ENCODE assay signal across 27 cellular contexts in the genomic region with DNA sequence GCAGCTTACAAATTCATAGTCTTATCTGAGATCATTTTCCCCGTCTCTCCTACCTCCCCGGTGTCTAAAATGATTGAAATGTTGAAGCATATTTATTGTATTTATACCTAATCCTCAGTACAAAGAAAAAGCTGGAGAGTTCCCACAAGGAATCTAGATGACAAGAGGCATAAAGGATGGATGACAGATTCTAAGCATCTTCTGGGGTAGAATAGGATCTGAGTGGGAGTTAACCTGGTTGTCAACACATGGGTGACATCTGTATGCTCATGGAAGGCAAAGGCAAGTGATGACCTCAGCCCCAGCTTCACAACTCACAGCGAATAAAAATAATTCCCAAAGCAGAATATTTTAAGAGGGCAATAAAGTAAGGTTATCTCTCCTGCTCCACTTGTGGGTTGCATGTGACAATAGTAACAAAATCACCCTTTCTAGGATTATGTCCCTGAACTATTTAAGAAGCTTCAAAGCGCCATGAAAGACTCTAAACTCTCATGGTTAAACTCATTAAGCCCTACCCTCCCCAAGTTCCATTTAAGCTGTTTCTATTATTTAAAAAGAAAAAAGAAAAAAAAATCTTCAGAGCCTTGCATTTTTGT. TPM values are rescaled to one million over a fixed set of nuclear protein-coding genes. Genes with fewer than 3 reads are reported as not detected.
"Had no signal": no experiment of that assay in that cellular context is flagged by ENCODE, and none has a peak within 500 bp of the region (broad histone marks: within the 10 kb centered on the region; RNA-seq: fewer than 3 reads in every experiment).

No MANE protein-coding gene starts in this region.

- H3K27me3 ChIP-seq: colonic mucosa, esophagus squamous epithelium, gastrocnemius medialis, heart right ventricle, left lung had no signal

- H3K9me3 Mint-ChIP-seq: dendritic cell treated with granulocyte-macrophage colony-stimulating factor and Interleukin-4, amounts not matched to agents 40 ng/mL and 50 ng/mL, for 4 days; effector memory CD8-positive, alpha-beta T cell; mesothelial cell of epicardium had no signal

- DNase-seq: colonic mucosa; cortex of kidney; effector CD8-positive, alpha-beta T cell; effector memory CD8-positive, alpha-beta T cell; endodermal cell; erythroblast; esophagus squamous epithelium; foreskin fibroblast; foreskin melanocyte; gastrocnemius medialis; heart right ventricle; hippocampal formation; left cardiac atrium; left lung; left ventricle myocardium superior; lower lobe of right lung; mesenchymal stem cell; mucosa of descending colon had no signal

- H3K36me3 ChIP-seq: colonic mucosa, esophagus squamous epithelium, gastrocnemius medialis, heart right ventricle, left lung, lower lobe of right lung had no signal

- H3K27ac Mint-ChIP-seq: dendritic cell treated with granulocyte-macrophage colony-stimulating factor and Interleukin-4, amounts not matched to agents 40 ng/mL and 50 ng/mL, for 4 days; effector memory CD8-positive, alpha-beta T cell; endodermal cell; mesothelial cell of epicardium had no signal

- H3K4me1 ChIP-seq: colonic mucosa, gastrocnemius medialis, left lung, lower lobe of right lung had no signal

- ATAC-seq: effector memory CD8-positive, alpha-beta T cell; esophagus mucosa; gastrocnemius medialis; heart right ventricle; left cardiac atrium; left lung; left ventricle myocardium superior; lower lobe of right lung; mucosa of descending colon had no signal

- H3K4me3 ChIP-seq: colonic mucosa, esophagus squamous epithelium, gastrocnemius medialis, heart right ventricle, left lung, lower lobe of right lung, mucosa of descending colon had no signal

- H3K27ac ChIP-seq: colonic mucosa, epithelial cell of prostate, esophagus squamous epithelium, gastrocnemius medialis, heart right ventricle, left lung, lower lobe of right lung had no signal

- H3K9me3 ChIP-seq: colonic mucosa, esophagus squamous epithelium, gastrocnemius medialis, heart right ventricle, left lung, lower lobe of right lung, mucosa of descending colon had no signal

- H3K4me1 Mint-ChIP-seq: mesothelial cell of epicardium had no signal

- H3K4me3 Mint-ChIP-seq: dendritic cell treated with granulocyte-macrophage colony-stimulating factor and Interleukin-4, amounts not matched to agents 40 ng/mL and 50 ng/mL, for 4 days; effector memory CD8-positive, alpha-beta T cell; endodermal cell; mesothelial cell of epicardium had no signal

- H3K36me3 Mint-ChIP-seq: mesothelial cell of epicardium had no signal

RNA-seq across cellular contexts. Expression of gene SGPP2, which starts 32.2 kb away (rescaled TPM):
- total RNA-seq: chondrocyte, dermis microvascular lymphatic vessel endothelial cell, endodermal cell, lung microvascular endothelial cell, mesenteric fat pad, myocyte had no signal
